Comparison of ENCODE assay signal across 8 cellular contexts in genomic region chr12:77685112-77685511, GRCh38.
A peak's percentile ranks its signal among the peaks of the same experiment; 100 is the strongest.
DNase-seq lines count a peak whose midpoint lies in the region; ATAC-seq and TF ChIP-seq lines count a peak whose summit lies in the region.

No MANE protein-coding gene starts in this region.

- H3K4me3 ChIP-seq in body of pancreas = no peak overlapping the region
- no peak overlapping the region for H3K4me3 ChIP-seq in iPS DF 6.9 (ENCODE audit: low read length)

- H3K27ac ChIP-seq in body of pancreas (no peak overlapping the region), iPS DF 6.9 (ENCODE audit: low read length) (no peak overlapping the region)

- intact Hi-C loops in body of pancreas (cut with DNase I) = loop anchor here (10.0 kb wide), 1 partner anchor 530 kb away; no protein-coding TSS in a partner anchor

- TF ChIP-seq CTCF in body of pancreas (IDR thresholded peaks at IDR 0.05) = peak in 6 of 7 experiments; percentile 18 to 63 (median 56)

- 2 to 3% methylated on average over 6 of the region's 6 CpGs for WGBS in body of pancreas, 2 donors
- WGBS in iPS DF 6.9 (ENCODE audit: insufficient coverage, insufficient read length) = no CpG with 5 or more reads among the region's 6 CpGs

- H3K27me3 ChIP-seq in body of pancreas = no peaks in the 10 kb centered on the region
- no peaks in the 10 kb centered on the region for H3K27me3 ChIP-seq in iPS DF 6.9 (ENCODE audit: control insufficient read depth, insufficient read depth, low read length)

- H3K4me1 ChIP-seq in body of pancreas (peaks cover 4% of the 10 kb centered on the region), iPS DF 6.9 (ENCODE audit: control insufficient read depth, insufficient read depth, low read length) (no peaks in the 10 kb centered on the region)

- H3K36me3 ChIP-seq in body of pancreas (replicated peaks in 1 of 2; ENCODE audit: insufficient read depth in 1 of 2, low read depth in 2 of 2) (no peaks in the 10 kb centered on the region), iPS DF 6.9 (ENCODE audit: control insufficient read depth, insufficient read depth, low read length) (no peaks in the 10 kb centered on the region)

- DNase-seq in DMS114 treated with DMSO at 0.1 percent for 48 hours (lab: John Stamatoyannopoulos, UW; ENCODE audit: unreplicated experiment) = peak; percentile 17
- peak; percentile 90 for DNase-seq in NCI-H510A treated with DMSO at 0.1 percent for 48 hours (lab: John Stamatoyannopoulos, UW)
- DNase-seq in body of pancreas = peak; percentile 56 to 64 (median 58)
- DNase-seq in iPS DF 6.9 (ENCODE audit: low read depth, low spot score) = peak; percentile 61
- DNase-seq in stromal cell of bone marrow (ENCODE audit: low read depth) = peak; percentile 77
- DNase-seq in activated CD4-positive, CD25-positive, alpha-beta regulatory T cell treated with anti-CD3 and anti-CD28 coated beads, Interleukin-2, amount 50 U/mL, for 72 hours = no peak

- H3K9me3 ChIP-seq in body of pancreas = no peaks in the 10 kb centered on the region
- no peaks in the 10 kb centered on the region for H3K9me3 ChIP-seq in iPS DF 6.9 (ENCODE audit: control insufficient read depth, insufficient read depth, low read length)

- no peak for TF ChIP-seq POLR2A in body of pancreas (IDR thresholded peaks at IDR 0.05)

- ATAC-seq in GM19395 (IDR thresholded peaks at IDR 0.05; ENCODE audit: unreplicated experiment) (peak; percentile 84), HG03571 (IDR thresholded peaks at IDR 0.05; ENCODE audit: unreplicated experiment) (peak; percentile 73), body of pancreas (peak; percentile 73)
